ENCODE assay signal across 10 cellular contexts in the genomic region with DNA sequence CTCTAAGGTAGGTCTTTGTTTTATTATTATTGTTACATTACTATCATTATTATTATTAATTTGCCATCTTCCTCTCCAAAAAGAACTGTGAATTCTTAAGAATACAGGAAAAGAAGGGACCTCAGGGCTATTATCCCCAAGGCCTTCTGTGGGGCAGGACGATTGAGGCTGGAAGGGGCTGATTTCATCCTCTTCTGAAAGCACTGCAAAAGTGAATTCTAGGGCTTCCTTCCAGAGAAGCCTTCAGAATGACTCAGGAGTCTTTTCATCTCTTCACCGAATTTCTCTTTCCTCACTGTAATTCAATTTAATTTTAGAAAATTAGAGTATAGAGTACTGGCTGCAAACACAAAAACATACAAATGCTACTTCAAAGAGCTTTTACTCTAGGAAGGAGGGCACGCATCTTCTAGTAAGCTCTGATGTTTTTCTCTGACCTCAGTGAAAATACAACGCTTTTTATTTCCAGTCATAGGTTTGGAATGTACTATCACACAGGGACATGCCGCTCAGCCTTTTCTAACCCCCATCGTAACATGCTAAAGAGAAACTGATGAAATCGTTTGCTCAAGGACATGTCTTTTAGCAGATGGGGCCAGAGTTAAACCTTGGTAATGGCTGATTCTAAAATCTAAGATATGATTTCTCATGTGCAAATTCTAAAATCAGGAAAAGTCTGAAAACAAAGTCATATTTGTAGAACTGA.
DNase-seq lines count a peak whose midpoint lies in the region; ATAC-seq, FAIRE-seq and TF ChIP-seq lines count a peak whose summit lies in the region.
"Had no signal": no experiment of that assay in that cellular context is flagged by ENCODE, and none has a peak within 500 bp of the region (broad histone marks: within the 10 kb centered on the region; RNA-seq: fewer than 3 reads in every experiment).

No MANE protein-coding gene starts in this region.

- H3K79me2 ChIP-seq in ACC112 (ENCODE audit: control insufficient read depth, insufficient read depth, low read length, unreplicated experiment), result no peaks in the 10 kb centered on the region

- H3K4me3 Mint-ChIP-seq in neural crest cell, result no peak overlapping the region

- H3K9me3 ChIP-seq in esophagus muscularis mucosa, result no peaks in the 10 kb centered on the region

- DNase-seq in RCC 7860 (ENCODE audit: low spot score), result peak; percentile 89
- no peak for DNase-seq in esophagus muscularis mucosa (ENCODE audit: extremely low spot score)
- DNase-seq in neural crest cell (ENCODE audit: low read depth, low spot score), result no peak
- no peak for DNase-seq in DMS79 treated with DMSO at 0.1 percent for 48 hours (lab: John Stamatoyannopoulos, UW)
- DNase-seq in GF-D8 (lab: John Stamatoyannopoulos, UW), result no peak
- no peak for DNase-seq in NCI-H82 (lab: John Stamatoyannopoulos, UW)
- DNase-seq: activated gamma-delta T cell; CD4-positive, alpha-beta memory T cell had no signal

- 25% methylated on average over 7 of the region's 7 CpGs for WGBS in esophagus muscularis mucosa

- TF ChIP-seq CTCF in esophagus muscularis mucosa (IDR thresholded peaks at IDR 0.05) (no peak), neural crest cell (conservative IDR thresholded peaks at IDR 0.05) (no peak)

- H3K27ac Mint-ChIP-seq in neural crest cell (ENCODE audit: unreplicated experiment), result peak overlapping the region; percentile 75

- H3K4me1 Mint-ChIP-seq in neural crest cell, result peaks cover 39% of the 10 kb centered on the region

- H3K4me3 ChIP-seq in ACC112 (ENCODE audit: low read depth, low read length), result peak overlapping the region; percentile 61
- peak overlapping the region in 2 of 4 donors; percentile 0 to 5 for H3K4me3 ChIP-seq in esophagus muscularis mucosa

- no peak for TF ChIP-seq POLR2A in esophagus muscularis mucosa (IDR thresholded peaks at IDR 0.05; ENCODE audit: low read depth)

- H3K27me3 Mint-ChIP-seq in neural crest cell (ENCODE audit: low read depth), result no peaks in the 10 kb centered on the region

- H3K36me3 Mint-ChIP-seq in neural crest cell (ENCODE audit: low read depth), result peaks cover 9% of the 10 kb centered on the region

- peaks cover 3% of the 10 kb centered on the region for H3K9me3 Mint-ChIP-seq in neural crest cell

- TF ChIP-seq EP300 in esophagus muscularis mucosa (IDR thresholded peaks at IDR 0.05), result peak; percentile 64

- peak overlapping the region; percentile 98 for H3K27ac ChIP-seq in ACC112 (ENCODE audit: low read depth, low read length)
- H3K27ac ChIP-seq in esophagus muscularis mucosa (replicated peaks in 1 of 4), result peak overlapping the region; percentile 72 to 79 (median 76)

- H3K27me3 ChIP-seq in ACC112 (ENCODE audit: insufficient read depth, low read length) (no peaks in the 10 kb centered on the region), esophagus muscularis mucosa (no peaks in the 10 kb centered on the region)

- intact Hi-C loops in esophagus muscularis mucosa (cut with DNase I), result no loop called here

- H3K36me3 ChIP-seq in ACC112 (ENCODE audit: insufficient read depth, low read length), result no peaks in the 10 kb centered on the region
- H3K36me3 ChIP-seq in esophagus muscularis mucosa, result no peaks in the 10 kb centered on the region

- ATAC-seq in HG03571 (IDR thresholded peaks at IDR 0.05; ENCODE audit: unreplicated experiment), result no peak

- FAIRE-seq in RCC 7860 (lab: Jason Lieb, UNC), result peak; percentile 90

- H3K4me1 ChIP-seq in ACC112 (ENCODE audit: control insufficient read depth, insufficient read depth, low read length, unreplicated experiment), result peaks cover 28% of the 10 kb centered on the region
- peaks cover 23 to 28% (median 25%) of the 10 kb centered on the region in 4 donors for H3K4me1 ChIP-seq in esophagus muscularis mucosa

- H2AFZ ChIP-seq in ACC112 (ENCODE audit: low read length, unreplicated experiment), result peak overlapping the region; percentile 20
